Comparison of ENCODE assay signal across 18 cellular contexts in the genomic region with DNA sequence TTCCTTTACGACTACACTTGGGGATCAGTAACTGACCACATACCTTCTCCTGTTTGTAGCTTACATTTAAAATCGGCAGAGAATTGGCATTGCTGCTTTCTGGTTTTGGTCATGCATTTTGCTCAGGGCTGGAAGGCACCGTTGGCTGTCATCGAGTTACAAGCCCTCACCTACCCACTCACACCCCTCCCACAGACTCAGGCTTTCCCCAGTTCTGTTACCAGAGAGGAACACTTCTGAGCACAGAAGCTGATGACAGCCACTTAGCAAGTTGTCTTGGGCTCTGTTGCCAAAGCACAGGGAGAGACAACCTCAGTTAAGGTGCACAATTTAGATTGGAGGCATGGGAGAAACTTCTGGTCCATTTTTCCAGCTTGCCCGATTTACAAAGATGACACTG.
A peak's percentile ranks its signal among the peaks of the same experiment; 100 is the strongest.
DNase-seq lines count a peak whose midpoint lies in the region; ATAC-seq, FAIRE-seq and TF ChIP-seq lines count a peak whose summit lies in the region.
"Had no signal": no experiment of that assay in that cellular context is flagged by ENCODE, and none has a peak within 500 bp of the region (broad histone marks: within the 10 kb centered on the region; RNA-seq: fewer than 3 reads in every experiment).

No MANE protein-coding gene starts in this region.

- DNase-seq in left ventricle myocardium superior (no peak), Right ventricle myocardium inferior (ENCODE audit: missing footprints) (no peak), GM12878 (ENCODE audit: low read depth, low spot score) (no peak), nephron progenitor cell (no peak), RWPE1 (ENCODE audit: low spot score) (no peak), upper lobe of right lung (no peak)
- DNase-seq: 8988T; AML-193; CD8-positive, alpha-beta memory T cell; DMS 273 treated with DMSO at 0.1 percent for 48 hours; DMS79 treated with DMSO at 0.1 percent for 48 hours; EL; H7 had no signal

- no peak for TF ChIP-seq CTCF in GM12878 (IDR thresholded peaks at IDR 0.05 in 2 of 3, conservative IDR thresholded peaks at IDR 0.05 in 1 of 3; ENCODE audit: control insufficient read depth in 2 of 3, extremely low read depth in 1 of 3, insufficient read depth in 1 of 3, low read depth in 3 of 3, low read length in 3 of 3)
- TF ChIP-seq CTCF in nephron progenitor cell (IDR thresholded peaks at IDR 0.05) = no peak
- no peak for TF ChIP-seq CTCF in RWPE1 (conservative IDR thresholded peaks at IDR 0.05; ENCODE audit: low read depth)
- no peak for TF ChIP-seq CTCF in upper lobe of right lung (IDR thresholded peaks at IDR 0.05)

- TF ChIP-seq RAD21 in GM12878 (IDR thresholded peaks at IDR 0.05; ENCODE audit: insufficient read depth, low read depth, low read length) = no peak

- no peak for TF ChIP-seq EP300 in GM12878 (IDR thresholded peaks at IDR 0.05; ENCODE audit: borderline replicate concordance in 1 of 2, control insufficient read depth in 1 of 2, low read depth in 2 of 2, low read length in 2 of 2)

- BruUV-seq in GM12878 (replicated peaks; lab: Mats Ljungman, UMichigan) = no TSS peak

- H3K9me3 ChIP-seq in GM12878 (replicated peaks; ENCODE audit: control insufficient read depth, insufficient read depth, low read length) (no peaks in the 10 kb centered on the region; the same call in 2 of the 3 replicates), upper lobe of right lung (no peaks in the 10 kb centered on the region)
- H3K9me3 ChIP-seq: BLaER1 had no signal

- CTCF ChIA-PET in GM12878 (lab: Yijun Ruan, JAX) (interaction anchor here (0.8 to 2.3 kb wide), 9 partner anchors 9 to 40 kb away, joined by 3 to 13 read pairs (median 4); no protein-coding TSS in a partner anchor), RWPE1 (lab: Yijun Ruan, JAX) (interaction anchor here (0.6 kb wide), 1 partner anchor 935 kb away, joined by 3 read pairs; no protein-coding TSS in a partner anchor)

- no peaks in the 10 kb centered on the region for H3K27me3 ChIP-seq in GM12878 (replicated peaks in 1 of 2; ENCODE audit: control insufficient read depth in 2 of 2, insufficient read depth in 2 of 2, low read length in 1 of 2)
- H3K27me3 ChIP-seq in upper lobe of right lung = no peaks in the 10 kb centered on the region
- H3K27me3 ChIP-seq: BLaER1 had no signal

- H3K4me2 ChIP-seq in GM12878 (ENCODE audit: control insufficient read depth, insufficient read depth) = no peak overlapping the region
- H3K4me2 ChIP-seq: BLaER1, GM23338 had no signal

- POLR2A ChIA-PET in GM12878 (lab: Charles Lee) (interaction anchor here (0.7 to 6.6 kb wide), 8 partner anchors 8 to 147 kb away, joined by 3 to 44 read pairs (median 3); no protein-coding TSS in a partner anchor), RWPE1 (lab: Yijun Ruan, JAX; ENCODE audit: low non-redundant PET) (no interaction called here)

- no peaks in the 10 kb centered on the region for H4K20me1 ChIP-seq in GM12878 (ENCODE audit: control insufficient read depth, insufficient read depth)
- H4K20me1 ChIP-seq: BLaER1 had no signal

- H3K36me3 Mint-ChIP-seq in nephron progenitor cell (ENCODE audit: low read depth) = no peaks in the 10 kb centered on the region
- H3K36me3 Mint-ChIP-seq: CD8-positive, alpha-beta memory T cell; IgD-negative memory B cell had no signal

- peaks cover 33% of the 10 kb centered on the region for H3K79me2 ChIP-seq in GM12878 (ENCODE audit: control insufficient read depth, insufficient read depth, low read length)

- intact Hi-C loops in left ventricle myocardium superior (cut with micrococcal nuclease) (no loop called here), Right ventricle myocardium inferior (cut with DNase I) (no loop called here), GM12878 (cut with micrococcal nuclease; ENCODE audit: unreplicated experiment) (no loop called here), upper lobe of right lung (cut with DNase I) (no loop called here)

- RAD21 ChIA-PET in GM12878 (lab: Charles Lee; ENCODE audit: unreplicated experiment) = interaction anchor here (0.6 to 3.8 kb wide), 12 partner anchors 8 to 89 kb away, joined by 3 to 31 read pairs (median 4); no protein-coding TSS in a partner anchor

- peaks cover 9% of the 10 kb centered on the region for H3K4me1 Mint-ChIP-seq in nephron progenitor cell
- H3K4me1 Mint-ChIP-seq: CD8-positive, alpha-beta memory T cell had no signal

- SMC1A ChIA-PET in GM12878 (lab: Charles Lee; ENCODE audit: uncharacterized antibody, unreplicated experiment) = interaction anchor here (0.7 to 9.2 kb wide), 10 partner anchors 7 to 157 kb away, joined by 3 to 89 read pairs (median 5); no protein-coding TSS in a partner anchor

- FAIRE-seq in GM12878 (lab: Jason Lieb, UNC) = no peak
- FAIRE-seq: G401.6 had no signal

- H3K9me3 Mint-ChIP-seq in nephron progenitor cell = no peaks in the 10 kb centered on the region
- H3K9me3 Mint-ChIP-seq: CD8-positive, alpha-beta memory T cell; IgD-negative memory B cell had no signal

- ATAC-seq in left ventricle myocardium superior (peak; percentile 43), Right ventricle myocardium inferior (no peak), GM12878 (peak; percentile 66), SK-N-SH treated with all-trans-retinoic acid at 6 μM for 48 hours (no peak), upper lobe of right lung (no peak)
- ATAC-seq: GM23338 had no signal

- peak overlapping the region; percentile 16 for H3K27ac Mint-ChIP-seq in nephron progenitor cell
- H3K27ac Mint-ChIP-seq: GM23338, IgD-negative memory B cell had no signal

- no peak overlapping the region for H3K9ac ChIP-seq in GM12878 (ENCODE audit: control insufficient read depth, insufficient read depth, low read length)
- H3K9ac ChIP-seq: BLaER1 had no signal

- no peak overlapping the region for H2AFZ ChIP-seq in GM12878 (ENCODE audit: control insufficient read depth, low read depth, low read length)
- H2AFZ ChIP-seq: GM23338 had no signal

- H3K27ac ChIP-seq in GM12878 (ENCODE audit: control insufficient read depth, insufficient read depth) (no peak overlapping the region), RWPE1 (no peak overlapping the region), upper lobe of right lung (no peak overlapping the region)
- H3K27ac ChIP-seq: BLaER1 had no signal

- 56% methylated on average over 5 of the region's 5 CpGs for WGBS in GM12878 (ENCODE audit: insufficient coverage, insufficient replicate concordance, low lambda C conversion rate, missing lambda C conversion rate)

- H3K4me1 ChIP-seq in GM12878 (ENCODE audit: control insufficient read depth, insufficient read depth, low read length) (peaks cover 23% of the 10 kb centered on the region), upper lobe of right lung (no peaks in the 10 kb centered on the region)
- H3K4me1 ChIP-seq: BLaER1 had no signal

- in situ Hi-C loops in GM12878 (cut with MboI) = no loop called here

- H3K36me3 ChIP-seq in GM12878 (ENCODE audit: control insufficient read depth in 2 of 2, insufficient read depth in 2 of 2, low read length in 1 of 2) (peaks cover 0 to 2% of the 10 kb centered on the region in 2 experiments; a peak in 1 of 4 replicates), upper lobe of right lung (no peaks in the 10 kb centered on the region)
- H3K36me3 ChIP-seq: BLaER1 had no signal

- H3K4me3 Mint-ChIP-seq in nephron progenitor cell = no peak overlapping the region
- H3K4me3 Mint-ChIP-seq: CD8-positive, alpha-beta memory T cell; GM23338; IgD-negative memory B cell had no signal

- H3K27me3 Mint-ChIP-seq in nephron progenitor cell (ENCODE audit: low read depth, poor library complexity) = peaks cover 7% of the 10 kb centered on the region
- H3K27me3 Mint-ChIP-seq: IgD-negative memory B cell had no signal

- no peak overlapping the region for H3K4me3 ChIP-seq in GM12878
- no peak overlapping the region for H3K4me3 ChIP-seq in upper lobe of right lung
- H3K4me3 ChIP-seq: BLaER1, GM23338 had no signal

- no peak for TF ChIP-seq POLR2A in GM12878 (IDR thresholded peaks at IDR 0.05; ENCODE audit: low read depth, low read length)

TF ChIP-seq in GM12878, 131 proteins besides CTCF, POLR2A, EP300 and RAD21:
- TF ChIP-seq RELA (IDR thresholded peaks at IDR 0.05; ENCODE audit: borderline replicate concordance, partially characterized antibody) (peak; percentile 32), NBN (IDR thresholded peaks at IDR 0.05) (0 out of 2 replicates have a peak, but pooled peaks have one; percentile 31), ZNF24 (IDR thresholded peaks at IDR 0.05) (no peak)
- TF ChIP-seq, protein P1, sequence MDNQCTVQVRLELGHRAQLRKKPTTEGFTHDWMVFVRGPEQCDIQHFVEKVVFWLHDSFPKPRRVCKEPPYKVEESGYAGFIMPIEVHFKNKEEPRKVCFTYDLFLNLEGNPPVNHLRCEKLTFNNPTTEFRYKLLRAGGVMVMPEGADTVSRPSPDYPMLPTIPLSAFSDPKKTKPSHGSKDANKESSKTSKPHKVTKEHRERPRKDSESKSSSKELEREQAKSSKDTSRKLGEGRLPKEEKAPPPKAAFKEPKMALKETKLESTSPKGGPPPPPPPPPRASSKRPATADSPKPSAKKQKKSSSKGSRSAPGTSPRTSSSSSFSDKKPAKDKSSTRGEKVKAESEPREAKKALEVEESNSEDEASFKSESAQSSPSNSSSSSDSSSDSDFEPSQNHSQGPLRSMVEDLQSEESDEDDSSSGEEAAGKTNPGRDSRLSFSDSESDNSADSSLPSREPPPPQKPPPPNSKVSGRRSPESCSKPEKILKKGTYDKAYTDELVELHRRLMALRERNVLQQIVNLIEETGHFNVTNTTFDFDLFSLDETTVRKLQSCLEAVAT (IDR thresholded peaks at IDR 0.05) = 0 out of 2 replicates have a peak, but pooled peaks have one; percentile 10

TF ChIP-seq in SK-N-SH treated with all-trans-retinoic acid at 6 μM for 48 hours, 23 proteins besides CTCF, POLR2A, EP300 and RAD21:
- TF ChIP-seq SNAI2 (CRISPR knock-in tag; IDR thresholded peaks at IDR 0.05) (no peak), ZNF565 (CRISPR knock-in tag; conservative IDR thresholded peaks at IDR 0.05; ENCODE audit: low read depth) (no peak), CSDC2 (CRISPR knock-in tag; IDR thresholded peaks at IDR 0.05) (no peak), ARNTL (CRISPR knock-in tag; IDR thresholded peaks at IDR 0.05; ENCODE audit: borderline replicate concordance, low read depth) (no peak)
- TF ChIP-seq, protein P2, sequence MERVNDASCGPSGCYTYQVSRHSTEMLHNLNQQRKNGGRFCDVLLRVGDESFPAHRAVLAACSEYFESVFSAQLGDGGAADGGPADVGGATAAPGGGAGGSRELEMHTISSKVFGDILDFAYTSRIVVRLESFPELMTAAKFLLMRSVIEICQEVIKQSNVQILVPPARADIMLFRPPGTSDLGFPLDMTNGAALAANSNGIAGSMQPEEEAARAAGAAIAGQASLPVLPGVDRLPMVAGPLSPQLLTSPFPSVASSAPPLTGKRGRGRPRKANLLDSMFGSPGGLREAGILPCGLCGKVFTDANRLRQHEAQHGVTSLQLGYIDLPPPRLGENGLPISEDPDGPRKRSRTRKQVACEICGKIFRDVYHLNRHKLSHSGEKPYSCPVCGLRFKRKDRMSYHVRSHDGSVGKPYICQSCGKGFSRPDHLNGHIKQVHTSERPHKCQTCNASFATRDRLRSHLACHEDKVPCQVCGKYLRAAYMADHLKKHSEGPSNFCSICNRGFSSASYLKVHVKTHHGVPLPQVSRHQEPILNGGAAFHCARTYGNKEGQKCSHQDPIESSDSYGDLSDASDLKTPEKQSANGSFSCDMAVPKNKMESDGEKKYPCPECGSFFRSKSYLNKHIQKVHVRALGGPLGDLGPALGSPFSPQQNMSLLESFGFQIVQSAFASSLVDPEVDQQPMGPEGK (CRISPR knock-in tag; IDR thresholded peaks at IDR 0.05; ENCODE audit: borderline replicate concordance) = no peak
TF ChIP-seq in SK-N-SH treated with all-trans-retinoic acid at 6 μM for 48 hours: peak in this region for 0.

Comparison
In these comparisons a context has a peak if more than half of its experiments do, and no peak if none do; other contexts are left out.
1. ATAC-seq: peak in left ventricle myocardium superior (single experiment) and GM12878 (single experiment); none in Right ventricle myocardium inferior (single experiment), SK-N-SH treated with all-trans-retinoic acid at 6 μM for 48 hours (single experiment) and upper lobe of right lung (single experiment).